Comparison of ENCODE assay signal across 10 cellular contexts in the genomic region with DNA sequence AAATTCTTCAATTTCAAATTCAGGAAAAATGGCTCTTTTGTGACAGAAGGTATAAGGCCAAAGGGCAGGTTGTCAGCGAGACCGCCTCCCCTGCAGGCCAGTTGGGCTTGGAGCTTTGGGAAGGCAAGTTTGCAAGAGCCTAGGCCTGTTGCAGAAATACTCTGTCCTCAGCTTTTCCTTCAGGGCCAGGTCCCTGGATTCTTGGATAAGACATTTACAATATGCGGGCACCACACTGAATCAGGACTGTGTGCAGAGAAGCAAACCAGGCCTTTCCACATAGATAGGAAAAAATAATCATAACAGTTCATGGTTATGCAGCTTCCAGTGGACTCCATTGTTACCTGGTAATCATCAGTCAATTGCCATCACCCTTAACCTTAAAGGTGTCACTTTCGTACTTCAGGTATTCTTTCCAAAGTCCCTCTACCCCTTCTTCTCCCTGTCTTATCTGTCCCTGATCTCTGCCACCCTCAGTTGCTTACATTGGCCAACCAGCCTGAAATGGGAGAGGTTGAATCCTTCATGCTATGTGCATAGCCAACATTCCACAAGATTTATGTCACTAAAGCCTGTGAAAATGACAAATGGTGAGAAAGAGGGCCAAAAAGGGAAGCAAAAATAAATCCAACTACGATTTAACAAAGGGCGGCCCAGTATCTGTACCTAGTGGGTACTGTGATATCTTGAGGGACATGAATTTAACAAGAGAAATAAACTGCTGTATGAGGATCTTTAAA.
DNase-seq lines count a peak whose midpoint lies in the region; ATAC-seq and TF ChIP-seq lines count a peak whose summit lies in the region.
"Had no signal": no experiment of that assay in that cellular context is flagged by ENCODE, and none has a peak within 500 bp of the region (broad histone marks: within the 10 kb centered on the region; RNA-seq: fewer than 3 reads in every experiment).

No MANE protein-coding gene starts in this region.

- DNase-seq in MG63 (peak; percentile 27), myocyte (ENCODE audit: low read depth) (peak; percentile 64), upper lobe of left lung (no peak), T-helper 1 cell (no peak), DMS79 treated with DMSO at 0.1 percent for 48 hours (lab: John Stamatoyannopoulos, UW) (no peak)
- DNase-seq: NCI-H1417 treated with DMSO at 0.1 percent for 48 hours; stimulated activated CD4-positive, alpha-beta T cell treated with anti-CD3 and anti-CD28 coated beads, Interleukin-12 subunit alpha, Interleukin-12 subunit beta, amount 100 ng/mL, for 4 hours had no signal

- no peaks in the 10 kb centered on the region for H3K27me3 ChIP-seq in MG63
- peaks cover 0 to 9% (median 6%) of the 10 kb centered on the region in 4 donors for H3K27me3 ChIP-seq in upper lobe of left lung

- H3K4me1 ChIP-seq in upper lobe of left lung, result peaks cover 13 to 20% (median 17%) of the 10 kb centered on the region in 4 donors

- no peak overlapping the region for H3K4me3 ChIP-seq in MG63
- no peak overlapping the region for H3K4me3 ChIP-seq in upper lobe of left lung

- no peak for TF ChIP-seq POLR2A in upper lobe of left lung (IDR thresholded peaks at IDR 0.05)

- no peak for TF ChIP-seq EP300 in upper lobe of left lung (IDR thresholded peaks at IDR 0.05)

- no peak for TF ChIP-seq CTCF in upper lobe of left lung (IDR thresholded peaks at IDR 0.05)

- WGBS in upper lobe of left lung, 2 donors, result 69 to 77% methylated on average over 6 of the region's 6 CpGs

- H3K9me3 ChIP-seq in MG63 (no peaks in the 10 kb centered on the region), upper lobe of left lung (no peaks in the 10 kb centered on the region)

- no peak for ATAC-seq in upper lobe of left lung (ENCODE audit: low FRiP score in 2 of 2)
- ATAC-seq in HG02623 (IDR thresholded peaks at IDR 0.05; ENCODE audit: unreplicated experiment), result no peak
- ATAC-seq: stimulated activated memory B cell treated with anti-CD40 and anti-IgM and Interleukin-4, amounts not matched to agents 10 μg/mL and 1 μg/mL and 100 μg/mL, for 72 hours had no signal

- H3K27ac ChIP-seq in cingulate gyrus (ENCODE audit: low read depth, low read length), result peak overlapping the region; percentile 30
- H3K27ac ChIP-seq in upper lobe of left lung, result peak overlapping the region; percentile 4 to 61 (median 24)

- H3K36me3 ChIP-seq in MG63, result no peaks in the 10 kb centered on the region
- no peaks in the 10 kb centered on the region for H3K36me3 ChIP-seq in upper lobe of left lung

Comparison
In these comparisons a context has a peak if more than half of its experiments do, and no peak if none do; other contexts are left out.
1. DNase-seq: peak in MG63 (single experiment) and myocyte (single experiment); none in upper lobe of left lung (0 of 2), T-helper 1 cell (0 of 5) and DMS79 treated with DMSO at 0.1 percent for 48 hours (single experiment).